Comparison of ENCODE assay signal across 2 cellular contexts in the genomic region with DNA sequence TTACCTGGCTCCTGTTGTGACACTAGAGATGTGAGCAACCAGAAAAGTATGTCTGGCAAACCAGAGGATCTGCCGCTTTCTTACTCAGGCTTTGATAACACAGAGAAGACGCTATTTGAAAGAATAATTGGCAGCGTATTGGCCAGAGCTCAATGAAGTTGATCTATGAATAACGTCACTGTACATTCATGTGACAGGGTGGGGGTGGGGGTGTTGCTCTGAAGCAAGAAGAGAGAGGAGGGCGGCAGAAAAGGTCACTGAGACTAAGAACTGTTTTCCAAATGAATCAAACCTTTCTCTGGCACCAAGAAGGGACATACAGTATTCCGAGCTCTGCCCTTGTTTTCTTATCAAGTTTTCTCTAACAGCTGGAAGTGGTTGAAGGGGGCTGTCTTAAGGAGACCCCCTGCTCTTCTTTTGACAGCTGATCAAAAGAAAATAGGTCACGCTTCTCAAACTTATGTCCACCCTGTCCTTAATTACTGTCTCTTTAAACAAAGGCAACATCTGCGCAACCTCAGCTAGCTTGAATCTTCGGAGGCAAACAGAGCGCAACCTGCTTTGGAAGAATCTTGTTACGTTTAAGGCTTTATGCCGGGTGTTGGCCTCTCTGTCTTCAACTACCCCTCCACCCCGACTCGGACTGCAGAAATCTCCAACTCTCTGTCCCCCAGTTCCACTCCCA.
TF ChIP-seq lines count a peak whose summit lies in the region.

No MANE protein-coding gene starts in this region.

TF ChIP-seq in K562, 482 proteins besides CTCF, POLR2A, EP300 and RAD21 (continued from another document):
- TF ChIP-seq PURB (CRISPR knock-in tag; IDR thresholded peaks at IDR 0.05; ENCODE audit: low read depth) (no peak), ZNF224 (CRISPR knock-in tag; IDR thresholded peaks at IDR 0.05) (no peak), NRF1 (conservative IDR thresholded peaks at IDR 0.05 in 1 of 2, IDR thresholded peaks at IDR 0.05 in 1 of 2) (peak; percentile 54 to 57; a peak in 3 of 4 replicates), ZNF124 (CRISPR knock-in tag; IDR thresholded peaks at IDR 0.05) (no peak), SOX6 (IDR thresholded peaks at IDR 0.05) (no peak)
- TF ChIP-seq, protein P1, sequence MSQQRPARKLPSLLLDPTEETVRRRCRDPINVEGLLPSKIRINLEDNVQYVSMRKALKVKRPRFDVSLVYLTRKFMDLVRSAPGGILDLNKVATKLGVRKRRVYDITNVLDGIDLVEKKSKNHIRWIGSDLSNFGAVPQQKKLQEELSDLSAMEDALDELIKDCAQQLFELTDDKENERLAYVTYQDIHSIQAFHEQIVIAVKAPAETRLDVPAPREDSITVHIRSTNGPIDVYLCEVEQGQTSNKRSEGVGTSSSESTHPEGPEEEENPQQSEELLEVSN (IDR thresholded peaks at IDR 0.05; ENCODE audit: borderline replicate concordance in 1 of 2, extremely low read depth in 1 of 2, insufficient read depth in 1 of 2, insufficient read length in 1 of 2, low read depth in 1 of 2, low read length in 1 of 2, poor library complexity in 1 of 2, severe bottlenecking in 1 of 2), result no peak
- TF ChIP-seq, protein P2, sequence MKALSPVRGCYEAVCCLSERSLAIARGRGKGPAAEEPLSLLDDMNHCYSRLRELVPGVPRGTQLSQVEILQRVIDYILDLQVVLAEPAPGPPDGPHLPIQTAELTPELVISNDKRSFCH (CRISPR knock-in tag; IDR thresholded peaks at IDR 0.05), result no peak
- TF ChIP-seq, protein P2 (tag; IDR thresholded peaks at IDR 0.05), result no peak

TF ChIP-seq in neural cell, 6 proteins besides CTCF, POLR2A, EP300 and RAD21:
- TF ChIP-seq, protein P3, sequence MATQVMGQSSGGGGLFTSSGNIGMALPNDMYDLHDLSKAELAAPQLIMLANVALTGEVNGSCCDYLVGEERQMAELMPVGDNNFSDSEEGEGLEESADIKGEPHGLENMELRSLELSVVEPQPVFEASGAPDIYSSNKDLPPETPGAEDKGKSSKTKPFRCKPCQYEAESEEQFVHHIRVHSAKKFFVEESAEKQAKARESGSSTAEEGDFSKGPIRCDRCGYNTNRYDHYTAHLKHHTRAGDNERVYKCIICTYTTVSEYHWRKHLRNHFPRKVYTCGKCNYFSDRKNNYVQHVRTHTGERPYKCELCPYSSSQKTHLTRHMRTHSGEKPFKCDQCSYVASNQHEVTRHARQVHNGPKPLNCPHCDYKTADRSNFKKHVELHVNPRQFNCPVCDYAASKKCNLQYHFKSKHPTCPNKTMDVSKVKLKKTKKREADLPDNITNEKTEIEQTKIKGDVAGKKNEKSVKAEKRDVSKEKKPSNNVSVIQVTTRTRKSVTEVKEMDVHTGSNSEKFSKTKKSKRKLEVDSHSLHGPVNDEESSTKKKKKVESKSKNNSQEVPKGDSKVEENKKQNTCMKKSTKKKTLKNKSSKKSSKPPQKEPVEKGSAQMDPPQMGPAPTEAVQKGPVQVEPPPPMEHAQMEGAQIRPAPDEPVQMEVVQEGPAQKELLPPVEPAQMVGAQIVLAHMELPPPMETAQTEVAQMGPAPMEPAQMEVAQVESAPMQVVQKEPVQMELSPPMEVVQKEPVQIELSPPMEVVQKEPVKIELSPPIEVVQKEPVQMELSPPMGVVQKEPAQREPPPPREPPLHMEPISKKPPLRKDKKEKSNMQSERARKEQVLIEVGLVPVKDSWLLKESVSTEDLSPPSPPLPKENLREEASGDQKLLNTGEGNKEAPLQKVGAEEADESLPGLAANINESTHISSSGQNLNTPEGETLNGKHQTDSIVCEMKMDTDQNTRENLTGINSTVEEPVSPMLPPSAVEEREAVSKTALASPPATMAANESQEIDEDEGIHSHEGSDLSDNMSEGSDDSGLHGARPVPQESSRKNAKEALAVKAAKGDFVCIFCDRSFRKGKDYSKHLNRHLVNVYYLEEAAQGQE (IDR thresholded peaks at IDR 0.05; ENCODE audit: borderline replicate concordance), result no peak
- TF ChIP-seq EZH2 (IDR thresholded peaks at IDR 0.05; ENCODE audit: borderline replicate concordance, insufficient read depth, low read length, poor library complexity, severe bottlenecking) (no peak), POLR2AphosphoS5 (IDR thresholded peaks at IDR 0.05) (peak; percentile 18), SMC3 (conservative IDR thresholded peaks at IDR 0.05; ENCODE audit: poor library complexity) (no peak), MXI1 (conservative IDR thresholded peaks at IDR 0.05; ENCODE audit: poor library complexity, severe bottlenecking) (no peak), TAF1 (IDR thresholded peaks at IDR 0.05; ENCODE audit: low read depth) (no peak)
